11 cellular contexts compared by ENCODE assay signal in the genomic region with DNA sequence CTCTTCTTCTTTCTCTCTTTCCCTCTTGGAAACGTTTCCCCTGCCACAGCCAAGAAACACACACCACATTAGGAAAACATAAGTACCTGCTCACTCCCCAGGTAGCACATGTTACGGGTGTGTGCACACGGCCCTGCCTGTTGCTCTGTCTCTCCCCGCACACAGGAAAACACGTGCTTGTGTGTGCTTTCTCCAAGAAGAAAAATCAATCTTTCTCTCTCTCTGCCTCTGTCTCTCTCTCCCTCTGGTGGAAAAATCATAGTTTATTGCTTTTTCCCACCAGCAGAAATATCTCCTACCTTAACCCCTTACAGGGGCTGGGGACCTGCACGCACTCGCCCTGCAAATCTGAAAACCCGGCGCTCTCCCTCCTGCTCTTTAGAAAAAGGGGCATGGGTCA.
DNase-seq lines count a peak whose midpoint lies in the region; TF ChIP-seq lines count a peak whose summit lies in the region.
"Had no signal": no experiment of that assay in that cellular context is flagged by ENCODE, and none has a peak within 500 bp of the region (broad histone marks: within the 10 kb centered on the region; RNA-seq: fewer than 3 reads in every experiment).

No MANE protein-coding gene starts in this region.

- TF ChIP-seq CTCF in choroid plexus epithelial cell (conservative IDR thresholded peaks at IDR 0.05; ENCODE audit: low read depth, low read length) (no peak), neural progenitor cell (IDR thresholded peaks at IDR 0.05) (no peak), spleen (IDR thresholded peaks at IDR 0.05 in 8 of 11, conservative IDR thresholded peaks at IDR 0.05 in 3 of 11) (no peak)

- intact Hi-C loops in spleen (cut with DNase I; ENCODE audit: low total_unique reads), result loop anchor here (5.0 to 10.0 kb wide), 2 partner anchors 148 to 535 kb away; no protein-coding TSS in a partner anchor
- intact Hi-C loops in activated T-helper 2 cell treated with anti-CD3 and anti-CD28 coated beads, Interferon-gamma antibody, Interleukin-2, Interleukin-4, amounts not matched to agents 10 μg/mL and 5 μg/mL and 100 μg/mL, durations not matched to agents 14 hours and 24 hours and 36 hours (cut with micrococcal nuclease), result loop anchor here (5.0 to 10.0 kb wide), 3 partner anchors 178 to 550 kb away; a partner anchor contains a TSS

- no peak overlapping the region for H3K27ac Mint-ChIP-seq in neural progenitor cell
- H3K27ac Mint-ChIP-seq in activated T-helper 2 cell treated with anti-CD3 and anti-CD28 coated beads, Interferon-gamma antibody, Interleukin-2, Interleukin-4, amounts not matched to agents 10 μg/mL and 5 μg/mL and 100 μg/mL, durations not matched to agents 14 hours and 24 hours and 36 hours, result no peak overlapping the region
- H3K27ac Mint-ChIP-seq: HFFc6 had no signal

- no peak overlapping the region for H3K4me3 ChIP-seq in choroid plexus epithelial cell (ENCODE audit: low read depth, low read length)
- H3K4me3 ChIP-seq in neural progenitor cell, result peak overlapping the region; percentile 54
- peak overlapping the region in 1 of 8 donors; percentile 54 for H3K4me3 ChIP-seq in spleen

- 9 to 21% (median 20%) methylated on average over 9 of the region's 9 CpGs for WGBS in spleen, 5 donors

- no peaks in the 10 kb centered on the region for H3K79me2 ChIP-seq in neural progenitor cell (ENCODE audit: low read depth)

- no peak overlapping the region for H3K27ac ChIP-seq in neural progenitor cell
- H3K27ac ChIP-seq in spleen, result no peak overlapping the region
- H3K27ac ChIP-seq: Peyer's patch had no signal

- H2AFZ ChIP-seq in neural progenitor cell (replicated peaks), result peak overlapping the region; percentile 92

- no peak overlapping the region for H3K4me3 Mint-ChIP-seq in neural progenitor cell
- H3K4me3 Mint-ChIP-seq in activated T-helper 2 cell treated with anti-CD3 and anti-CD28 coated beads, Interferon-gamma antibody, Interleukin-2, Interleukin-4, amounts not matched to agents 10 μg/mL and 5 μg/mL and 100 μg/mL, durations not matched to agents 14 hours and 24 hours and 36 hours (ENCODE audit: low read depth), result no peak overlapping the region
- H3K4me3 Mint-ChIP-seq: HFFc6 had no signal

- H3K27me3 Mint-ChIP-seq in neural progenitor cell (ENCODE audit: insufficient read depth, low read depth), result peaks cover 2% of the 10 kb centered on the region
- H3K27me3 Mint-ChIP-seq in activated T-helper 2 cell treated with anti-CD3 and anti-CD28 coated beads, Interferon-gamma antibody, Interleukin-2, Interleukin-4, amounts not matched to agents 10 μg/mL and 5 μg/mL and 100 μg/mL, durations not matched to agents 14 hours and 24 hours and 36 hours (ENCODE audit: low read depth), result peaks cover 14% of the 10 kb centered on the region

- TF ChIP-seq POLR2A in spleen (IDR thresholded peaks at IDR 0.05), result no peak

- H4K20me1 ChIP-seq in neural progenitor cell (ENCODE audit: low read depth), result no peaks in the 10 kb centered on the region

- no peak overlapping the region for H3K9ac ChIP-seq in neural progenitor cell

- H3K9me3 ChIP-seq in neural progenitor cell (ENCODE audit: low read depth) (no peaks in the 10 kb centered on the region), spleen (no peaks in the 10 kb centered on the region)
- H3K9me3 ChIP-seq: Peyer's patch had no signal

- DNase-seq in NCI-H146 (lab: John Stamatoyannopoulos, UW) (peak; percentile 4), NCI-H146 treated with DMSO at 0.1 percent for 48 hours (lab: John Stamatoyannopoulos, UW; ENCODE audit: unreplicated experiment) (no peak), NCI-H2227 (lab: John Stamatoyannopoulos, UW; ENCODE audit: unreplicated experiment) (peak; percentile 55), choroid plexus epithelial cell (ENCODE audit: low read depth) (peak; percentile 5), neural progenitor cell (ENCODE audit: low spot score) (no peak), spleen (no peak)
- DNase-seq in activated effector memory CD4-positive, alpha-beta T cell treated with Interleukin-2 at 50 U/mL for 16 hours, result no peak
- DNase-seq in activated T-helper 2 cell treated with anti-CD3 and anti-CD28 coated beads, Interferon-gamma antibody, Interleukin-2, Interleukin-4, amounts not matched to agents 10 μg/mL and 5 μg/mL and 100 μg/mL, durations not matched to agents 14 hours and 24 hours and 36 hours (ENCODE audit: low spot score), result no peak
- DNase-seq: HFFc6, islet precursor cell, Peyer's patch had no signal

- peaks cover 20% of the 10 kb centered on the region for H3F3A ChIP-seq in neural progenitor cell (ENCODE audit: low read depth)

- peaks cover 20% of the 10 kb centered on the region for H3K4me1 Mint-ChIP-seq in neural progenitor cell
- no peaks in the 10 kb centered on the region for H3K4me1 Mint-ChIP-seq in activated T-helper 2 cell treated with anti-CD3 and anti-CD28 coated beads, Interferon-gamma antibody, Interleukin-2, Interleukin-4, amounts not matched to agents 10 μg/mL and 5 μg/mL and 100 μg/mL, durations not matched to agents 14 hours and 24 hours and 36 hours (ENCODE audit: low read depth)

- no peaks in the 10 kb centered on the region for H3K36me3 ChIP-seq in neural progenitor cell
- H3K36me3 ChIP-seq in spleen, result no peaks in the 10 kb centered on the region
- H3K36me3 ChIP-seq: Peyer's patch had no signal

- no peaks in the 10 kb centered on the region for H3K9me3 Mint-ChIP-seq in neural progenitor cell
- H3K9me3 Mint-ChIP-seq in activated T-helper 2 cell treated with anti-CD3 and anti-CD28 coated beads, Interferon-gamma antibody, Interleukin-2, Interleukin-4, amounts not matched to agents 10 μg/mL and 5 μg/mL and 100 μg/mL, durations not matched to agents 14 hours and 24 hours and 36 hours, result no peaks in the 10 kb centered on the region

- no peaks in the 10 kb centered on the region for H3K36me3 Mint-ChIP-seq in neural progenitor cell
- no peaks in the 10 kb centered on the region for H3K36me3 Mint-ChIP-seq in activated T-helper 2 cell treated with anti-CD3 and anti-CD28 coated beads, Interferon-gamma antibody, Interleukin-2, Interleukin-4, amounts not matched to agents 10 μg/mL and 5 μg/mL and 100 μg/mL, durations not matched to agents 14 hours and 24 hours and 36 hours (ENCODE audit: low read depth)

- H3K27me3 ChIP-seq in neural progenitor cell (peaks cover 34% of the 10 kb centered on the region), spleen (replicated peaks in 1 of 7) (peaks cover 3 to 71% (median 36%) of the 10 kb centered on the region in 7 donors)

- peak overlapping the region; percentile 98 for H3K4me2 ChIP-seq in neural progenitor cell

- peaks cover 48% of the 10 kb centered on the region for H3K4me1 ChIP-seq in neural progenitor cell
- H3K4me1 ChIP-seq in spleen, result peaks cover 11 to 25% (median 18%) of the 10 kb centered on the region in 6 donors

Comparison
In these comparisons a context has a peak if more than half of its experiments do, and no peak if none do; other contexts are left out.
1. DNase-seq: peak in NCI-H146 (single experiment), NCI-H2227 (single experiment) and choroid plexus epithelial cell (single experiment); none in NCI-H146 treated with DMSO at 0.1 percent for 48 hours (single experiment), neural progenitor cell (single experiment), activated effector memory CD4-positive, alpha-beta T cell treated with Interleukin-2 at 50 U/mL for 16 hours (single experiment), spleen (single experiment) and activated T-helper 2 cell treated with anti-CD3 and anti-CD28 coated beads, Interferon-gamma antibody, Interleukin-2, Interleukin-4, amounts not matched to agents 10 μg/mL and 5 μg/mL and 100 μg/mL, durations not matched to agents 14 hours and 24 hours and 36 hours (single experiment).